ENCODE assay signal across 8 cellular contexts in the genomic region with DNA sequence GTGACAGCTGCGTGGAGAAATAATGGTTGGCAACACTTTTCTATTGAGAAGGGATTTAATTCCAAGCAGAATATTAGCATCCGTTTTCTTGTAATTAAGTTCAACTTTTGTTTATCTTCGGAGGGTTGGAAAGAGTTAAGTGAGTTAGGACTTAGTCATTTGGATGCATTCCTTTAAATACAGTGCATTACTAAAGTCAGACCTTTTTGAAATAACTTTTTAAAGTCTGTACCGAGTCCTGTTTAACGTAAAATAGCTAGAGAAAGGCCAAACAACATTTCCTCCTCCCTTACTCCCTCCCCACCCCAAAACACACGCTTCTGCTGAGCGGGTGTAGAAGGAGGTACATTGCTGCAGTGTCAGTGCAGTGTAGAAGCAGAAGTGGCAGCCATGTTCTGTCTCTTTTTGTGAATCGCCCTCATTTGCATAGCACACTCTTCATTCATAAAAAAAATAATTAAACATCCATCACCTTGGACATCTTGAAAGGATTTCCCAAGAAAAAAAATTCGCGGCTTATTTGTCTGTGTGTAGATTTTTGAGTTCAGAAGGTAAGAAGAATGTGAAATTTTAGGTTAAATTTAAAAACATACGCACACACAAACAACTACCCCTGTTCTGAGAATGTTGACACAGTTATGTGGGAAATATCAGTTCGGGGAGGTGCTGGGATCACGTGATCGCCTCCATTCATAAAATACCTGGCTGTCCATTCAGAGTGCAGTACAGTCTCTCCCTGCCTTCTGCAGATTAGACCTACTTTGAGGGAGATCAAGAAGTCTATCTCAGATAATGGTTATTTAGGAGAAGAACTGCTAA. TPM values are rescaled to one million over a fixed set of nuclear protein-coding genes. Genes with fewer than 3 reads are reported as not detected.
DNase-seq lines count a peak whose midpoint lies in the region; ATAC-seq and TF ChIP-seq lines count a peak whose summit lies in the region.

No MANE protein-coding gene starts in this region.

- H3K4me1 ChIP-seq in esophagus squamous epithelium, result peaks cover 10 to 70% (median 20%) of the 10 kb centered on the region in 3 donors

- peak overlapping the region; percentile 14 for H3K4me3 Mint-ChIP-seq in activated CD4-positive, alpha-beta memory T cell treated with anti-CD3 and anti-CD28 coated beads, Interleukin-2, amount 10 ng/mL, durations not matched to agents 7 days and 5 days
- peak overlapping the region; percentile 85 to 96 (median 92) for H3K4me3 Mint-ChIP-seq in naive B cell

- H3K9me3 Mint-ChIP-seq in activated CD4-positive, alpha-beta memory T cell treated with anti-CD3 and anti-CD28 coated beads, Interleukin-2, amount 10 ng/mL, durations not matched to agents 7 days and 5 days, result no peaks in the 10 kb centered on the region
- no peaks in the 10 kb centered on the region for H3K9me3 Mint-ChIP-seq in naive B cell

- ATAC-seq in HG03025 (IDR thresholded peaks at IDR 0.05; ENCODE audit: low FRiP score, unreplicated experiment) (peak; percentile 41), naive B cell (ENCODE audit: low read depth in 2 of 2) (peak; percentile 82 to 88), GM18861 (IDR thresholded peaks at IDR 0.05; ENCODE audit: unreplicated experiment) (no peak)

- POLR2A ChIA-PET in activated CD4-positive, alpha-beta memory T cell treated with anti-CD3 and anti-CD28 coated beads, Interleukin-2, amount 10 ng/mL, durations not matched to agents 7 days and 5 days (lab: Charles Lee), result no interaction called here

- no peaks in the 10 kb centered on the region for H3K36me3 Mint-ChIP-seq in activated CD4-positive, alpha-beta memory T cell treated with anti-CD3 and anti-CD28 coated beads, Interleukin-2, amount 10 ng/mL, durations not matched to agents 7 days and 5 days (ENCODE audit: low read depth)
- no peaks in the 10 kb centered on the region for H3K36me3 Mint-ChIP-seq in naive B cell

- no peak overlapping the region for H3K27ac Mint-ChIP-seq in activated CD4-positive, alpha-beta memory T cell treated with anti-CD3 and anti-CD28 coated beads, Interleukin-2, amount 10 ng/mL, durations not matched to agents 7 days and 5 days
- H3K27ac Mint-ChIP-seq in naive B cell, result peak overlapping the region in 4 of 6 donors; percentile 47 to 80 (median 68)

- H3K36me3 ChIP-seq in esophagus squamous epithelium, result no peaks in the 10 kb centered on the region

- no peaks in the 10 kb centered on the region for H3K27me3 ChIP-seq in esophagus squamous epithelium

- intact Hi-C loops in esophagus squamous epithelium (cut with DNase I), result no loop called here

- 0 to 1% methylated on average over 14 of the region's 14 CpGs for WGBS in esophagus squamous epithelium, 2 donors

- DNase-seq in A172 (ENCODE audit: low spot score) (peak; percentile 45), NCI-H2227 (lab: John Stamatoyannopoulos, UW; ENCODE audit: unreplicated experiment) (peak; percentile 53), esophagus squamous epithelium (lab: John Stamatoyannopoulos, UW) (no peak), naive B cell (peak; percentile 62)
- DNase-seq in activated CD4-positive, alpha-beta memory T cell treated with anti-CD3 and anti-CD28 coated beads, Interleukin-2, amount 10 ng/mL, durations not matched to agents 7 days and 5 days, result no peak

- TF ChIP-seq CTCF in GM12875 (IDR thresholded peaks at IDR 0.05; ENCODE audit: borderline replicate concordance, insufficient read depth, low read depth, low read length), result no peak
- TF ChIP-seq CTCF in esophagus squamous epithelium (IDR thresholded peaks at IDR 0.05), result no peak

- H3K27ac ChIP-seq in esophagus squamous epithelium, result peak overlapping the region; percentile 98 to 99 (median 98)

- peak in 1 of 4 donors; percentile 5 for TF ChIP-seq POLR2A in esophagus squamous epithelium (IDR thresholded peaks at IDR 0.05)

- H3K4me3 ChIP-seq in GM12875 (ENCODE audit: low read depth, low read length), result peak overlapping the region; percentile 23
- peak overlapping the region; percentile 89 to 99 (median 93) for H3K4me3 ChIP-seq in esophagus squamous epithelium

- peaks cover 25% of the 10 kb centered on the region for H3K4me1 Mint-ChIP-seq in activated CD4-positive, alpha-beta memory T cell treated with anti-CD3 and anti-CD28 coated beads, Interleukin-2, amount 10 ng/mL, durations not matched to agents 7 days and 5 days
- peaks cover 21 to 34% (median 29%) of the 10 kb centered on the region in 3 donors for H3K4me1 Mint-ChIP-seq in naive B cell

- no peaks in the 10 kb centered on the region for H3K9me3 ChIP-seq in esophagus squamous epithelium

- H3K27me3 Mint-ChIP-seq in activated CD4-positive, alpha-beta memory T cell treated with anti-CD3 and anti-CD28 coated beads, Interleukin-2, amount 10 ng/mL, durations not matched to agents 7 days and 5 days, result peaks cover 56% of the 10 kb centered on the region
- H3K27me3 Mint-ChIP-seq in naive B cell, result peaks cover 5 to 6% (median 5%) of the 10 kb centered on the region in 3 donors

- CTCF ChIA-PET in activated CD4-positive, alpha-beta memory T cell treated with anti-CD3 and anti-CD28 coated beads, Interleukin-2, amount 10 ng/mL, durations not matched to agents 7 days and 5 days (lab: Charles Lee), result no interaction called here

RNA-seq across cellular contexts. Expression of gene SPRED1, which starts 1.6 kb away (rescaled TPM):
- 9.1 and 11.3 TPM in 2 replicates for total RNA-seq in A172 (2014; rRNA removed; shearing (Covaris generic))
- under 1 TPM; 0.10 to 0.13 TPM for total RNA-seq in activated CD4-positive, alpha-beta memory T cell treated with anti-CD3 and anti-CD28 coated beads, Interleukin-2, amount 10 ng/mL, durations not matched to agents 7 days and 5 days
- total RNA-seq in esophagus squamous epithelium, result 10 to 100 TPM in 2 of 4 donors, 1 to 10 TPM in 2; 4.3 to 16.4 (median 9.3) TPM
- 1 to 10 TPM in 1 of 6 donors, under 1 TPM in 4, not detected in 1; 0.17 to 1.0 (median 0.27) TPM for polyA plus RNA-seq in naive B cell (ENCODE audit: low read depth in 6 of 6)

Comparison
In these comparisons a context has a peak if more than half of its experiments do, and no peak if none do; other contexts are left out.
1. DNase-seq: peak in A172 (single experiment), NCI-H2227 (single experiment) and naive B cell (single experiment); none in activated CD4-positive, alpha-beta memory T cell treated with anti-CD3 and anti-CD28 coated beads, Interleukin-2, amount 10 ng/mL, durations not matched to agents 7 days and 5 days (single experiment) and esophagus squamous epithelium (single experiment).